In genomic region chr15:51866161-51866560, GRCh38 we compare ENCODE assay signal across 27 cellular contexts.
"Had no signal": no experiment of that assay in that cellular context is flagged by ENCODE, and none has a peak within 500 bp of the region (broad histone marks: within the 10 kb centered on the region; RNA-seq: fewer than 3 reads in every experiment).

No MANE protein-coding gene starts in this region.

- DNase-seq: activated CD4-positive, CD25-positive, alpha-beta regulatory T cell treated with anti-CD3 and anti-CD28 coated beads, Interleukin-2, amount 50 U/mL, for 72 hours; activated CD8-positive, alpha-beta memory T cell treated with anti-CD3 and anti-CD28 coated beads, Interleukin-2, amount 10 ng/mL, durations not matched to agents 7 days and 5 days; activated CD8-positive, alpha-beta T cell treated with anti-CD3 and anti-CD28 coated beads, Interleukin-2, amount 10 ng/mL, durations not matched to agents 7 days and 5 days; activated naive CD8-positive, alpha-beta T cell treated with anti-CD3 and anti-CD28 coated beads, Interleukin-2, amount 50 U/mL, for 24 hours; activated T-cell treated with anti-CD3 and anti-CD28 coated beads, Interleukin-2, amount 50 U/mL, for 48 hours; amygdala; central memory CD4-positive, alpha-beta T cell; head of caudate nucleus; hippocampal formation; kidney; naive thymus-derived CD8-positive, alpha-beta T cell; occipital lobe; posterior cingulate gyrus; right cardiac atrium; stimulated activated naive CD4-positive, alpha-beta T cell treated with Interleukin-2 at 50 U/mL for 16 hours; SW 1271; T1000 had no signal

- H3K4me3 ChIP-seq: gastroesophageal sphincter, tibial nerve had no signal

- H3K27ac Mint-ChIP-seq: activated CD8-positive, alpha-beta memory T cell treated with anti-CD3 and anti-CD28 coated beads, Interleukin-2, amount 10 ng/mL, durations not matched to agents 7 days and 5 days; activated naive CD8-positive, alpha-beta T cell treated with anti-CD3 and anti-CD28 coated beads, Interleukin-2, amount 50 U/mL, for 24 hours; dendritic cell treated with granulocyte-macrophage colony-stimulating factor and Interleukin-4, amounts not matched to agents 40 ng/mL and 50 ng/mL, for 4 days had no signal

- H3K27me3 Mint-ChIP-seq: activated CD8-positive, alpha-beta memory T cell treated with anti-CD3 and anti-CD28 coated beads, Interleukin-2, amount 10 ng/mL, durations not matched to agents 7 days and 5 days; activated naive CD4-positive, alpha-beta T cell treated with anti-CD3 and anti-CD28 coated beads, Interleukin-2, amount 50 U/mL, for 24 hours; activated naive CD8-positive, alpha-beta T cell treated with anti-CD3 and anti-CD28 coated beads, Interleukin-2, amount 50 U/mL, for 24 hours; dendritic cell treated with granulocyte-macrophage colony-stimulating factor and Interleukin-4, amounts not matched to agents 40 ng/mL and 50 ng/mL, for 4 days; memory B cell; naive thymus-derived CD8-positive, alpha-beta T cell had no signal

- H3K4me1 Mint-ChIP-seq: neural crest cell had no signal

- H3K27ac ChIP-seq: gastroesophageal sphincter had no signal

- H3K9me3 ChIP-seq: gastroesophageal sphincter, tibial nerve had no signal

- H3K9me3 Mint-ChIP-seq: activated naive CD4-positive, alpha-beta T cell treated with anti-CD3 and anti-CD28 coated beads, Interleukin-2, amount 50 U/mL, for 24 hours; activated naive CD8-positive, alpha-beta T cell treated with anti-CD3 and anti-CD28 coated beads, Interleukin-2, amount 50 U/mL, for 24 hours; activated T-helper 2 cell treated with anti-CD3 and anti-CD28 coated beads, Interferon-gamma antibody, Interleukin-2, Interleukin-4, amounts not matched to agents 10 μg/mL and 5 μg/mL and 100 μg/mL, durations not matched to agents 14 hours and 24 hours and 36 hours; dendritic cell treated with granulocyte-macrophage colony-stimulating factor and Interleukin-4, amounts not matched to agents 40 ng/mL and 50 ng/mL, for 4 days; memory B cell; naive thymus-derived CD8-positive, alpha-beta T cell; neural crest cell; T-helper 1 cell treated with Interleukin-12 subunit alpha and Interleukin-12 subunit beta and Interleukin-4 antibody, amounts not matched to agents 30 μg/mL and 1 μg/mL, for 36 hours had no signal

- H3K4me3 Mint-ChIP-seq: activated CD8-positive, alpha-beta memory T cell treated with anti-CD3 and anti-CD28 coated beads, Interleukin-2, amount 10 ng/mL, durations not matched to agents 7 days and 5 days; activated CD8-positive, alpha-beta T cell treated with anti-CD3 and anti-CD28 coated beads, Interleukin-2, amount 10 ng/mL, durations not matched to agents 7 days and 5 days; activated naive CD4-positive, alpha-beta T cell treated with anti-CD3 and anti-CD28 coated beads, Interleukin-2, amount 50 U/mL, for 24 hours; activated naive CD8-positive, alpha-beta T cell treated with anti-CD3 and anti-CD28 coated beads, Interleukin-2, amount 50 U/mL, for 24 hours; dendritic cell treated with granulocyte-macrophage colony-stimulating factor and Interleukin-4, amounts not matched to agents 40 ng/mL and 50 ng/mL, for 4 days; memory B cell; naive thymus-derived CD8-positive, alpha-beta T cell; neural crest cell; T-helper 1 cell treated with Interleukin-12 subunit alpha and Interleukin-12 subunit beta and Interleukin-4 antibody, amounts not matched to agents 30 μg/mL and 1 μg/mL, for 36 hours had no signal

- ATAC-seq: activated CD8-positive, alpha-beta memory T cell treated with anti-CD3 and anti-CD28 coated beads, Interleukin-2, amount 10 ng/mL, durations not matched to agents 7 days and 5 days; activated CD8-positive, alpha-beta T cell treated with anti-CD3 and anti-CD28 coated beads, Interleukin-2, amount 10 ng/mL, durations not matched to agents 7 days and 5 days; activated naive CD8-positive, alpha-beta T cell treated with anti-CD3 and anti-CD28 coated beads, Interleukin-2, amount 50 U/mL, for 24 hours; gastroesophageal sphincter; naive thymus-derived CD8-positive, alpha-beta T cell; right cardiac atrium had no signal

- H3K27me3 ChIP-seq: gastroesophageal sphincter, tibial nerve had no signal

- FAIRE-seq: endometrium, kidney, urothelium cell line had no signal
